In the genomic region with DNA sequence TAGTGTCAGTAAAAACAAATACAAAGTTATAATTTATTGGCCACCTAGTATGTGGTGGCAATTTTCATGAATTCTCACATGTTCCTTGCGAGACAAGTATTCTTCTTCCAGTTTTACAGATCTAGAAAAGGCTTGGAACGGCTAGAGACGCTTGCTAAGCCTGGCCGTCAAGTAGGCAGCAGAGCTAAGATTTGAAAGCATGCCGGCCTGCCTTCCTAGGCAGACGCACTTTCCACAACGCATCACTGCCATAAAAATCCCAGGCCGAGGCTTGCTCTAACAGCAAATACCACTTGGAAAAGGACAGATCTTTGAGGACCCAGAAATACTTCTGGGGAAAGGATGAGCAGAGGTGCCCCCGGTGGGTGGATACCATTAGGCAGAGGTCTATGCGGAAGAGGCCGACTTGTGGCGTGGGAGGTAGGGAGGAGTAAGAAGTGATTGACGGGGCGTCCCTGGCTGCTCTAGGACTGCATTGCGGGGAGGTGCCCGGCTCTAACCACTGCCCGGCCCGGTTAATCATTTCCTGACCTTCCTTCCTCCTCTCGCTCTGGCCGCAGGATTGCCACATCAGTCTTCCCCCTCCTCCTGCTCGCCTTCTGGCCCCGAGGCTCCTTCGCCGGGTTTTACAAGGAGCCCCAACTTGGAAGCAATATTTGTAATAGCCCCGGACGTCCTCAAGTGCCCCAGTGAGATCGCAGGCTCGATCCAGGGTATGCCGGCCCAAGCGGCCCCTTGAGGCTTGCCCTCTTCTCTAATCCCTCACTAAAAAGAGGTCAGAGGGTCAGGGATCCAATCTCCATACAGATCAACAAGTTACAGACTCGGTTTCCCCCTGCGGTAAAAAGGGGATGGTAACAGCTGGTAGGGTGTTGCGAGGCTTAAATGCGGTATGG, we compare ENCODE assay signal across 8 cellular contexts. TPM values are rescaled to one million over a fixed set of nuclear protein-coding genes. Genes with fewer than 3 reads are reported as not detected.
DNase-seq lines count a peak whose midpoint lies in the region; ATAC-seq and TF ChIP-seq lines count a peak whose summit lies in the region.

No MANE protein-coding gene starts in this region.

- WGBS in gastroesophageal sphincter (ENCODE audit: low coverage in 1 of 2), 2 donors: 50 to 52% methylated on average over 19 to 25 of the region's 34 CpGs

- DNase-seq in Peyer's patch (peak; percentile 90 to 97 (median 93)), non-pigmented ciliary epithelial cell (ENCODE audit: low read depth) (peak; percentile 89), thoracic aorta (ENCODE audit: low spot score) (peak; percentile 62), COLO829 (ENCODE audit: low spot score) (no peak)
- peak; percentile 60 for DNase-seq in activated T-helper 9 cell treated with anti-CD3 and anti-CD28 coated beads, Interleukin-2, amount 50 U/mL, for 16 hours (ENCODE audit: low read depth)

- peak overlapping the region; percentile 80 to 93 (median 87) for H3K4me3 ChIP-seq in Peyer's patch
- H3K4me3 ChIP-seq in gastroesophageal sphincter: peak overlapping the region; percentile 73 to 96
- H3K4me3 ChIP-seq in thoracic aorta: peak overlapping the region; percentile 91

- H3K27me3 ChIP-seq in Peyer's patch: no peaks in the 10 kb centered on the region
- H3K27me3 ChIP-seq in gastroesophageal sphincter: no peaks in the 10 kb centered on the region
- H3K27me3 ChIP-seq in thoracic aorta (replicated peaks; ENCODE audit: insufficient read depth): no peaks in the 10 kb centered on the region

- ATAC-seq in GM18867 (IDR thresholded peaks at IDR 0.05; ENCODE audit: unreplicated experiment): peak; percentile 51
- ATAC-seq in HG03066 (IDR thresholded peaks at IDR 0.05; ENCODE audit: low read depth, unreplicated experiment): peak; percentile 54
- ATAC-seq in gastroesophageal sphincter: peak; percentile 36
- ATAC-seq in thoracic aorta (ENCODE audit: insufficient number of reproducible peaks, low FRiP score, low read depth): no peak

- H3K36me3 ChIP-seq in Peyer's patch (no peaks in the 10 kb centered on the region), gastroesophageal sphincter (no peaks in the 10 kb centered on the region), thoracic aorta (no peaks in the 10 kb centered on the region)

- TF ChIP-seq CTCF in Peyer's patch (IDR thresholded peaks at IDR 0.05): peak in 2 of 6 experiments; percentile 2 to 25
- TF ChIP-seq CTCF in gastroesophageal sphincter (IDR thresholded peaks at IDR 0.05): peak in 1 of 4 experiments; percentile 2
- TF ChIP-seq CTCF in thoracic aorta (IDR thresholded peaks at IDR 0.05): no peak

- no peak for TF ChIP-seq EP300 in gastroesophageal sphincter (IDR thresholded peaks at IDR 0.05)

- peak overlapping the region; percentile 98 to 99 (median 99) for H3K27ac ChIP-seq in Peyer's patch
- peak overlapping the region; percentile 87 to 99 (median 97) for H3K27ac ChIP-seq in gastroesophageal sphincter
- H3K27ac ChIP-seq in thoracic aorta: peak overlapping the region; percentile 98 to 99

- H3K9me3 ChIP-seq in Peyer's patch: no peaks in the 10 kb centered on the region
- H3K9me3 ChIP-seq in gastroesophageal sphincter: no peaks in the 10 kb centered on the region
- no peaks in the 10 kb centered on the region for H3K9me3 ChIP-seq in thoracic aorta

- H3K4me1 ChIP-seq in Peyer's patch (peaks cover 5 to 63% (median 37%) of the 10 kb centered on the region in 4 donors), gastroesophageal sphincter (peaks cover 7 to 62% (median 33%) of the 10 kb centered on the region in 3 donors), thoracic aorta (ENCODE audit: control insufficient read depth in 1 of 2, low read depth in 2 of 2) (peaks cover 40 to 55% of the 10 kb centered on the region in 2 donors)

- peak; percentile 82 to 87 for TF ChIP-seq POLR2A in Peyer's patch (IDR thresholded peaks at IDR 0.05)
- peak; percentile 24 to 43 for TF ChIP-seq POLR2A in gastroesophageal sphincter (IDR thresholded peaks at IDR 0.05)

RNA-seq across cellular contexts. Expression of a gene that starts 1.3 kb away (rescaled TPM):
- total RNA-seq in Peyer's patch (10 to 100 TPM; 67.8 to 86.1 (median 76.9) TPM), gastroesophageal sphincter (10 to 100 TPM; 36.6 to 50.3 (median 45.5) TPM), thoracic aorta (10 to 100 TPM; 37.8 to 54.4 TPM)
